Comparison of ENCODE assay signal across 1 cellular context in genomic region chr16:345686-346231, GRCh38.
TF ChIP-seq lines count a peak whose summit lies in the region.

No MANE protein-coding gene starts in this region.

TF ChIP-seq in GM23338, 12 proteins besides CTCF, POLR2A, EP300 and RAD21:
- TF ChIP-seq ZNF462 (CRISPR knock-in tag; IDR thresholded peaks at IDR 0.05) = no peak
- TF ChIP-seq ZNF331 (CRISPR knock-in tag; IDR thresholded peaks at IDR 0.05; ENCODE audit: low read depth) = no peak
- TF ChIP-seq ZNF114 (CRISPR knock-in tag; IDR thresholded peaks at IDR 0.05) = no peak
- no peak for TF ChIP-seq POLR2AphosphoS5 (IDR thresholded peaks at IDR 0.05; ENCODE audit: low read depth)
- TF ChIP-seq STAT1 (IDR thresholded peaks at IDR 0.05; ENCODE audit: unreplicated experiment) = no peak
